Comparison of ENCODE assay signal across 6 cellular contexts in genomic region chr10:106370751-106371150, GRCh38.
"Had no signal": no experiment of that assay in that cellular context is flagged by ENCODE, and none has a peak within 500 bp of the region (broad histone marks: within the 10 kb centered on the region; RNA-seq: fewer than 3 reads in every experiment).

No MANE protein-coding gene starts in this region.

- H3K9ac ChIP-seq: GM23248 had no signal

- H2AFZ ChIP-seq: GM23248 had no signal

- H3K4me3 ChIP-seq: GM23248 had no signal

- H3K27ac ChIP-seq: GM23248 had no signal

- DNase-seq: GM23248, GOT3, H9, HCEC 1CT, HFFc6, KBM-7 had no signal
